15 cellular contexts compared by ENCODE assay signal in the genomic region with DNA sequence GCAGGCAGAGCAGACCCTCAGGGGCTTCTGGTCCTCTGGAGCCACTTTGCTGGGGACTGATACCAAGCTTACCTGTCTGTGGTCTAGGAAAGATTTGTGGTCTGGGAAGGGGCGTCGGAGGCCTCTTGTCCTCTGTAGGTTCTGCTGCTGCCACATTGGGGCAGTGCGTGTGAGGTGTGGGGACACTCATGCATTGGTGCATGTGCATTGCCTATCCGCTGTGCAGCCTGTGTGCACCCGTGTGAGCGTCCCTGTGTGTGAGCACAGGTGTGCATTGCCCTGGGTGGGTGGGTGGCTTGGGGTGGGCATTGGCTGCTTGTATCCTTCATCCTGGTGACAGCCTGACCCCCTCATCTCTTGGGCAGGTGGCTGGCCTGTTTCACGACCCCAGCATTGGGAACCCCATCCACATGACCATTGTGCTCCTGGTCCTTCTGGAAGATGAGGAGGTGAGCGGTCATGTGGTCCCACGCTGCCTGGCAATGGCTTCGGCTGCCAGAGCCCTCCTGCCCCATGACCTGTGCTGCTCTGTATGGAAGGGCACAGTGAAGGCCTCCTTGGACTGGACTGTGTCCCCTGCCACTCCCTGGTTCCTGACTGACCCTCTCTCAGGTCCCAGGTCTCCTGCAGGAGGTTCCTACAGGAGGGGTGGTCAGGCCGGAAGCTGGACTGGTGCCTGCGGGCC.
"Had no signal": no experiment of that assay in that cellular context is flagged by ENCODE, and none has a peak within 500 bp of the region (broad histone marks: within the 10 kb centered on the region; RNA-seq: fewer than 3 reads in every experiment).

No MANE protein-coding gene starts in this region.

- H3K4me3 Mint-ChIP-seq: naive thymus-derived CD8-positive, alpha-beta T cell; stimulated activated effector memory CD8-positive, alpha-beta T cell treated with anti-CD3 and anti-CD28 coated beads, Interleukin-12 subunit alpha, Interleukin-12 subunit beta, amount 100 ng/mL, for 72 hours; type B pancreatic cell had no signal

- H3K27ac Mint-ChIP-seq: stimulated activated effector memory CD8-positive, alpha-beta T cell treated with anti-CD3 and anti-CD28 coated beads, Interleukin-12 subunit alpha, Interleukin-12 subunit beta, amount 100 ng/mL, for 72 hours; type B pancreatic cell had no signal

- ATAC-seq: esophagus mucosa, gastroesophageal sphincter, left colon, right cardiac atrium had no signal

- DNase-seq: effector memory CD4-positive, alpha-beta T cell; glutamatergic neuron; left colon; mucosa of descending colon; naive thymus-derived CD8-positive, alpha-beta T cell; stimulated activated CD4-positive, alpha-beta T cell treated with anti-CD3 and anti-CD28 coated beads, Interleukin-4, amount 100 ng/mL, for 1 hour; stimulated activated CD8-positive, alpha-beta memory T cell treated with anti-CD3 and anti-CD28 coated beads, Interleukin-4, amount 100 ng/mL, for 48 hours; stimulated activated naive CD8-positive, alpha-beta T cell treated with anti-CD3 and anti-CD28 coated beads, Interleukin-15, Interleukin-2, amounts not matched to agents 100 U/mL and 50 U/mL, for 24 hours; thyroid gland; uterus had no signal

- H3K36me3 Mint-ChIP-seq: naive thymus-derived CD8-positive, alpha-beta T cell; stimulated activated effector memory CD8-positive, alpha-beta T cell treated with anti-CD3 and anti-CD28 coated beads, Interleukin-12 subunit alpha, Interleukin-12 subunit beta, amount 100 ng/mL, for 72 hours; type B pancreatic cell had no signal

- H3K4me1 Mint-ChIP-seq: stimulated activated effector memory CD8-positive, alpha-beta T cell treated with anti-CD3 and anti-CD28 coated beads, Interleukin-12 subunit alpha, Interleukin-12 subunit beta, amount 100 ng/mL, for 72 hours had no signal

- H3K9me3 Mint-ChIP-seq: naive thymus-derived CD8-positive, alpha-beta T cell; stimulated activated effector memory CD8-positive, alpha-beta T cell treated with anti-CD3 and anti-CD28 coated beads, Interleukin-12 subunit alpha, Interleukin-12 subunit beta, amount 100 ng/mL, for 72 hours; type B pancreatic cell had no signal

- H3K27me3 Mint-ChIP-seq: naive thymus-derived CD8-positive, alpha-beta T cell; type B pancreatic cell had no signal
